Comparison of ENCODE assay signal across 21 cellular contexts in genomic region chr11:114250180-114250579, GRCh38. TPM values are rescaled to one million over a fixed set of nuclear protein-coding genes. Genes with fewer than 3 reads are reported as not detected.
DNase-seq lines count a peak whose midpoint lies in the region; TF ChIP-seq lines count a peak whose summit lies in the region.
"Had no signal": no experiment of that assay in that cellular context is flagged by ENCODE, and none has a peak within 500 bp of the region (broad histone marks: within the 10 kb centered on the region; RNA-seq: fewer than 3 reads in every experiment).

No MANE protein-coding gene starts in this region.

- peak overlapping the region; percentile 8 for H2BK15ac ChIP-seq in neuronal stem cell (ENCODE audit: low read length)

- H2AK5ac ChIP-seq in neuronal stem cell (ENCODE audit: low read depth, low read length): no peak overlapping the region

- peaks cover 2% of the 10 kb centered on the region for H3K79me1 ChIP-seq in neuronal stem cell (ENCODE audit: low read depth, low read length)

- H2BK5ac ChIP-seq in neuronal stem cell (ENCODE audit: low read length): no peak overlapping the region

- no CpG with 5 or more reads among the region's 17 CpGs for WGBS in neuronal stem cell (ENCODE audit: extremely low coverage in 2 of 2, insufficient read length in 2 of 2, insufficient replicate concordance in 1 of 2), 2 donors

- H3K4me3 ChIP-seq in ascending aorta (no peak overlapping the region), neuronal stem cell (ENCODE audit: low read length in 2 of 2) (peak overlapping the region in 1 of 2 donors; percentile 5), subcutaneous abdominal adipose tissue (ENCODE audit: low read depth in 1 of 5, low read length in 5 of 5) (no peak overlapping the region)
- H3K4me3 ChIP-seq: SJCRH30 had no signal

- H3K9me3 ChIP-seq in ascending aorta (no peaks in the 10 kb centered on the region), neuronal stem cell (replicated peaks in 1 of 2; ENCODE audit: control insufficient read depth in 2 of 2, insufficient read depth in 1 of 2, low read depth in 1 of 2, low read length in 2 of 2) (no peaks in the 10 kb centered on the region), subcutaneous abdominal adipose tissue (ENCODE audit: control insufficient read depth in 5 of 5, low read length in 5 of 5) (no peaks in the 10 kb centered on the region)
- H3K9me3 ChIP-seq: SJCRH30 had no signal

- no peak for DNase-seq in RWPE1 (ENCODE audit: low spot score)
- DNase-seq in ascending aorta (ENCODE audit: low spot score in 2 of 2): no peak
- no peak for DNase-seq in neuronal stem cell (ENCODE audit: low spot score)
- no peak for DNase-seq in superior temporal gyrus (ENCODE audit: extremely low spot score)
- no peak for DNase-seq in mesenteric fat pad (ENCODE audit: low spot score)
- no peak for DNase-seq in nucleus accumbens (lab: John Stamatoyannopoulos, UW)
- DNase-seq: AML-193, DMS79, H7, HFFc6, KG1, MV-4-11, NCI-H1417, NCI-H187, NCI-H2107, NCI-H510A, RPMI8226, SJCRH30 had no signal

- H3K4me2 ChIP-seq in neuronal stem cell (ENCODE audit: insufficient read depth, low read length, poor library complexity, severe bottlenecking): no peak overlapping the region

- peak overlapping the region; percentile 42 for H3K18ac ChIP-seq in neuronal stem cell (ENCODE audit: low read length)

- POLR2A ChIA-PET in RWPE1 (lab: Yijun Ruan, JAX; ENCODE audit: low non-redundant PET): no interaction called here

- CTCF ChIA-PET in RWPE1 (lab: Yijun Ruan, JAX): interaction anchor here (0.7 to 1.8 kb wide), 3 partner anchors 11 to 214 kb away, joined by 3 to 8 read pairs (median 4); no protein-coding TSS in a partner anchor

- no peak overlapping the region for H3K9ac ChIP-seq in neuronal stem cell (ENCODE audit: low read depth, low read length, poor library complexity)
- no peak overlapping the region for H3K9ac ChIP-seq in subcutaneous abdominal adipose tissue (ENCODE audit: low read length in 5 of 5)

- no peak overlapping the region for H2BK12ac ChIP-seq in neuronal stem cell (ENCODE audit: low read length)

- intact Hi-C loops in ascending aorta (cut with DNase I): no loop called here

- H3K4ac ChIP-seq in neuronal stem cell (ENCODE audit: low read length): no peak overlapping the region

- H4K8ac ChIP-seq in neuronal stem cell (ENCODE audit: low read depth, low read length): no peak overlapping the region

- no peak overlapping the region for H3K14ac ChIP-seq in neuronal stem cell (ENCODE audit: low read length)

- H2AFZ ChIP-seq in neuronal stem cell (ENCODE audit: low read length): no peak overlapping the region

- H3K27ac ChIP-seq in RWPE1 (peak overlapping the region; percentile 54), ascending aorta (peak overlapping the region; percentile 72 to 78), neuronal stem cell (replicated peaks; ENCODE audit: low read length) (no peak overlapping the region), subcutaneous abdominal adipose tissue (ENCODE audit: low read depth, low read length) (peak overlapping the region; percentile 59)
- H3K27ac ChIP-seq: C4-2B, SJCRH30 had no signal

- no peaks in the 10 kb centered on the region for H3K27me3 ChIP-seq in ascending aorta
- no peaks in the 10 kb centered on the region for H3K27me3 ChIP-seq in neuronal stem cell (ENCODE audit: control insufficient read depth in 3 of 3, insufficient read depth in 3 of 3, low read depth in 1 of 3, low read length in 3 of 3)
- H3K27me3 ChIP-seq in subcutaneous abdominal adipose tissue (ENCODE audit: control insufficient read depth in 5 of 5, insufficient read depth in 4 of 5, low read length in 5 of 5): no peaks in the 10 kb centered on the region
- H3K27me3 ChIP-seq: SJCRH30 had no signal

- TF ChIP-seq CTCF in RWPE1 (conservative IDR thresholded peaks at IDR 0.05; ENCODE audit: low read depth) (no peak), ascending aorta (IDR thresholded peaks at IDR 0.05) (no peak)

- H3K4me1 ChIP-seq in ascending aorta: peaks cover 7 to 28% of the 10 kb centered on the region in 2 donors
- peaks cover 16 to 29% of the 10 kb centered on the region in 2 donors for H3K4me1 ChIP-seq in neuronal stem cell (ENCODE audit: control insufficient read depth in 2 of 2, insufficient read depth in 1 of 2, low read depth in 1 of 2, low read length in 2 of 2)
- peaks cover 0 to 35% (median 23%) of the 10 kb centered on the region in 5 donors for H3K4me1 ChIP-seq in subcutaneous abdominal adipose tissue (ENCODE audit: control insufficient read depth in 5 of 5, insufficient read depth in 5 of 5, low read length in 5 of 5)
- H3K4me1 ChIP-seq: SJCRH30 had no signal

- H3K23ac ChIP-seq in neuronal stem cell (ENCODE audit: low read depth, low read length, poor library complexity): no peak overlapping the region

- H4K91ac ChIP-seq in neuronal stem cell (ENCODE audit: low read depth, low read length, poor library complexity): no peak overlapping the region

- H2BK120ac ChIP-seq in neuronal stem cell (ENCODE audit: low read depth, low read length): no peak overlapping the region

- H3K36me3 ChIP-seq in ascending aorta (peaks cover 88 to 91% of the 10 kb centered on the region in 2 donors), neuronal stem cell (replicated peaks in 1 of 2; ENCODE audit: control insufficient read depth in 2 of 2, insufficient read depth in 2 of 2, low read length in 2 of 2) (peaks cover 14 to 67% of the 10 kb centered on the region in 2 donors), subcutaneous abdominal adipose tissue (ENCODE audit: control insufficient read depth in 5 of 5, insufficient read depth in 5 of 5, low read length in 5 of 5) (peaks cover 6 to 75% (median 60%) of the 10 kb centered on the region in 5 donors)
- H3K36me3 ChIP-seq: SJCRH30 had no signal

RNA-seq across cellular contexts. Expression of gene NNMT, which starts 46.0 kb away (rescaled TPM):
- total RNA-seq in ascending aorta: 1,040 TPM
- 0.54 TPM for polyA plus RNA-seq in neuronal stem cell (2013, experiment 1 of 2)
- 0.79 TPM for polyA plus RNA-seq in neuronal stem cell (2013, experiment 2 of 2)
- 1,405 TPM for total RNA-seq in mesenteric fat pad
- total RNA-seq: H7, HepG2 had no signal
